ENCODE assay signal across 8 cellular contexts in the genomic region with DNA sequence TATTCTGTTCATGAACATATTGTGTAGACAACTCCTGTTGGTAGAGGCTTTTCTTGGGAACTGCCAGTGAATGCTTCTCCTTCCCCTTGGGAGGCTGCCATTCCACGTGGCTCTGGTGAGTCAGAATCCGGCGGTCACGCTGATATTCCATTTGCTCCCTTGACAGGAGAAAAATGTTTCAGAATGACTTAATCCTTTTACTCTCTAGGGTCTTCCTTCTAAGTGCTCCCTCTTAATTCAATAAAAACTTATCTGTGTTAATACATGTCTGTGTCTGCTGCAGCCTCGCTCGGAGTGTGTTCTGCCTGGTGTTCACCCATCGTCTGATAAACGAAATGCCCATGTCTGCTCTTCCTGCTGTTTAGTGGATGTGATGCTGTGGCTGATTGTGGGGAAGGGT.
A peak's percentile ranks its signal among the peaks of the same experiment; 100 is the strongest.
DNase-seq lines count a peak whose midpoint lies in the region; ATAC-seq and TF ChIP-seq lines count a peak whose summit lies in the region.

No MANE protein-coding gene starts in this region.

- no peak for TF ChIP-seq CTCF in heart right ventricle (IDR thresholded peaks at IDR 0.05)
- TF ChIP-seq CTCF in retinal pigment epithelial cell (conservative IDR thresholded peaks at IDR 0.05; ENCODE audit: low read depth, low read length), result no peak

- H3K36me3 ChIP-seq in heart right ventricle, result no peaks in the 10 kb centered on the region

- no peaks in the 10 kb centered on the region for H3K9me3 ChIP-seq in heart right ventricle

- H3K27ac ChIP-seq in heart right ventricle, result peak overlapping the region; percentile 35 to 89 (median 76)

- H3K27me3 ChIP-seq in heart right ventricle, result no peaks in the 10 kb centered on the region

- intact Hi-C loops in heart right ventricle (cut with DNase I), result no loop called here

- DNase-seq in EL (peak; percentile 90), amniotic stem cell (lab: John Stamatoyannopoulos, UW) (peak; percentile 74), heart right ventricle (peak; percentile 67 to 90), retinal pigment epithelial cell (ENCODE audit: low read depth) (peak; percentile 63), NCI-H187 treated with DMSO at 0.1 percent for 48 hours (lab: John Stamatoyannopoulos, UW) (no peak), T-helper 1 cell (no peak), SIG-M5 treated with dmso at 0.1 percent for 504 hours (lab: John Stamatoyannopoulos, UW; ENCODE audit: unreplicated experiment) (no peak)

- H3K4me1 ChIP-seq in heart right ventricle, result peaks cover 7 to 27% (median 19%) of the 10 kb centered on the region in 9 donors

- ATAC-seq in heart right ventricle (peak; percentile 87 to 95 (median 92)), HG03460 (IDR thresholded peaks at IDR 0.05; ENCODE audit: unreplicated experiment) (no peak)

- 28 to 45% methylated on average over 8 of the region's 8 CpGs for WGBS in heart right ventricle, 2 donors

- peak overlapping the region in 6 of 10 donors; percentile 10 to 35 (median 22) for H3K4me3 ChIP-seq in heart right ventricle
- H3K4me3 ChIP-seq in retinal pigment epithelial cell (ENCODE audit: low read length), result no peak overlapping the region

Comparison
In these comparisons a context has a peak if more than half of its experiments do, and no peak if none do; other contexts are left out.
1. DNase-seq: peak in EL (single experiment), amniotic stem cell (single experiment), heart right ventricle (2 of 2) and retinal pigment epithelial cell (single experiment); none in NCI-H187 treated with DMSO at 0.1 percent for 48 hours (single experiment), T-helper 1 cell (0 of 5) and SIG-M5 treated with dmso at 0.1 percent for 504 hours (single experiment).